Comparison of ENCODE assay signal across 7 cellular contexts in genomic region chr17:1360315-1360714, GRCh38. TPM values are rescaled to one million over a fixed set of nuclear protein-coding genes. Genes with fewer than 3 reads are reported as not detected.
DNase-seq lines count a peak whose midpoint lies in the region; FAIRE-seq and TF ChIP-seq lines count a peak whose summit lies in the region.
"Not testable (repeated sequence)": the region's sequence is repeated elsewhere in the genome, so short reads cannot be mapped to it uniquely, and the experiment has no call there.

No MANE protein-coding gene starts in this region.

- H3K4me3 Mint-ChIP-seq in immature natural killer cell = peak overlapping the region in 4 of 5 donors; percentile 12 to 45 (median 37)

- FAIRE-seq in GM19239 (lab: Jason Lieb, UNC) = peak; percentile 14

- H3K4me1 ChIP-seq in skeletal muscle tissue (ENCODE audit: control insufficient read depth in 3 of 3, insufficient read depth in 3 of 3, low read length in 3 of 3) = peaks cover 12 to 28% (median 25%) of the 10 kb centered on the region in 3 donors

- not testable (repeated sequence) for H3K27me3 ChIP-seq in skeletal muscle tissue (ENCODE audit: control insufficient read depth in 3 of 3, insufficient read depth in 3 of 3, low read length in 3 of 3)

- H3K9ac ChIP-seq in skeletal muscle tissue (ENCODE audit: low read depth in 1 of 3, low read length in 3 of 3) = not testable (repeated sequence)

- H3K4me3 ChIP-seq in skeletal muscle tissue (ENCODE audit: low read length in 3 of 3) = not testable (repeated sequence)

- not testable (repeated sequence) for TF ChIP-seq CTCF in RWPE1 (conservative IDR thresholded peaks at IDR 0.05; ENCODE audit: low read depth)

- H3K4me1 Mint-ChIP-seq in immature natural killer cell = peaks cover 45 to 70% of the 10 kb centered on the region in 2 donors

- not testable (repeated sequence) for H3K9me3 ChIP-seq in skeletal muscle tissue (ENCODE audit: control insufficient read depth in 3 of 3, low read length in 3 of 3)

- peak overlapping the region in 5 of 6 donors; percentile 49 to 72 (median 55) for H3K27ac Mint-ChIP-seq in immature natural killer cell

- not testable (repeated sequence) for H3K9me3 Mint-ChIP-seq in immature natural killer cell

- POLR2A ChIA-PET in RWPE1 (lab: Yijun Ruan, JAX; ENCODE audit: low non-redundant PET) = not testable (repeated sequence)

- not testable (repeated sequence) for DNase-seq in GM19239 (ENCODE audit: insufficient read length, low spot score); RWPE1 (ENCODE audit: low spot score); immature natural killer cell
- DNase-seq in activated CD8-positive, alpha-beta memory T cell treated with anti-CD3 and anti-CD28 coated beads, Interleukin-2, amount 50 U/mL, for 4 hours = peak; percentile 22
- DNase-seq in amniotic epithelial cell (ENCODE audit: low read depth) (peak; percentile 64), erythroblast (lab: John Stamatoyannopoulos, UW) (peak; percentile 30 to 57)

- not testable (repeated sequence) for H3K27me3 Mint-ChIP-seq in immature natural killer cell (ENCODE audit: low read depth in 3 of 3)

- H3K36me3 ChIP-seq in skeletal muscle tissue (ENCODE audit: control insufficient read depth in 3 of 3, insufficient read depth in 3 of 3, low read length in 3 of 3) = peaks cover 8 to 12% (median 10%) of the 10 kb centered on the region in 3 donors

- CTCF ChIA-PET in RWPE1 (lab: Yijun Ruan, JAX) = not testable (repeated sequence)

- peaks cover 7 to 23% (median 13%) of the 10 kb centered on the region in 3 donors for H3K36me3 Mint-ChIP-seq in immature natural killer cell

- H3K27ac ChIP-seq in RWPE1 = peak overlapping the region; percentile 47
- H3K27ac ChIP-seq in skeletal muscle tissue (ENCODE audit: low read depth, low read length) = peak overlapping the region; percentile 2

- TF ChIP-seq POLR2A in erythroblast (IDR thresholded peaks at IDR 0.05; ENCODE audit: low read length) = not testable (repeated sequence)

RNA-seq across cellular contexts. Expression of gene YWHAE, which starts 39.7 kb away (rescaled TPM):
- polyA plus RNA-seq in immature natural killer cell = 10 to 100 TPM; 45.9 to 53.5 (median 48.4) TPM
- total RNA-seq in skeletal muscle tissue = 280 TPM
